1 cellular context compared by ENCODE assay signal in genomic region chr7:64946772-64947171, GRCh38.
TF ChIP-seq lines count a peak whose summit lies in the region.

No MANE protein-coding gene starts in this region.

TF ChIP-seq in K562, 482 proteins besides CTCF, POLR2A, EP300 and RAD21:
- peak; percentile 29; the same call in 1 of the 2 replicates for TF ChIP-seq ZNF263 (CRISPR knock-in tag; IDR thresholded peaks at IDR 0.05; ENCODE audit: borderline replicate concordance)
- no peak for TF ChIP-seq PCBP2 (IDR thresholded peaks at IDR 0.05; ENCODE audit: low read depth, low read length, poor library complexity, severe bottlenecking)
